ENCODE assay signal across 20 cellular contexts in the genomic region with DNA sequence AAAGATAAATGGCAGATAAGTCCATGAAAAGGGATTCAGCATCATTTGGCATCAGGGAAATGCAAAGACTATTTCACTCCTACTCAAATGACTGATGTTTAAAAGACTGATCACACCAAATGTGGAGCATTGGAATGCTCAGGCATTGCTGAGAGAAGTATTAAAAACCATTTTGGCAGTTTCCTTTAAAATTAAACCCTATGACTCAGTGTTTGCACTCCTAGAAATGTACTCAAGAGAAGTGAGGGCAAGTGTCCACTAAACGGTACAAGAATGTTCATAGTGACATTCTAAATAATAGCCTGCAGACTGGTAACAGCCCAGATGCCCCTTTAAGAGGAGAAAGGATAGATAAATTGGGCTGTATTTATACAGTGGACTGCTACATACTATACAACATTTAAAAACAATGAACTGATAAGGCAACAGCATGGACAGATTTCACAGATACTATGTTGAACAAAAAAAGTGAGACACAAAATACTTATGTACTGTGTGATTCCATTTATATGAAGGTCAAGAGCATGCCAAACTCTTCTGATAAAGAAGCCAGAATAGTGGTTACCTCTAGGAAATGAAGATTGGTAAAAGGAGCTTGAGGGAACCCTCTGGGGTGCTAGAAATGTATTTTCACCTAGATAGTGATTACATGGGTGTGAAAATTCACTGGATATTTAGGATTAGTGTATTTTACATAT.
DNase-seq lines count a peak whose midpoint lies in the region; ATAC-seq, FAIRE-seq and TF ChIP-seq lines count a peak whose summit lies in the region.
"Had no signal": no experiment of that assay in that cellular context is flagged by ENCODE, and none has a peak within 500 bp of the region (broad histone marks: within the 10 kb centered on the region; RNA-seq: fewer than 3 reads in every experiment).

No MANE protein-coding gene starts in this region.

- no peak for TF ChIP-seq POLR2A in H54 (IDR thresholded peaks at IDR 0.05; ENCODE audit: low read depth, low read length)

- DNase-seq in ACHN (peak; percentile 24), H54 (ENCODE audit: insufficient read length, low spot score) (no peak), amniotic epithelial cell (ENCODE audit: low read depth) (peak; percentile 15), hepatic stellate cell (ENCODE audit: low spot score) (peak; percentile 11), 8988T (no peak)
- DNase-seq in activated CD4-positive, alpha-beta T cell treated with anti-CD3 and anti-CD28 coated beads for 48 hours: no peak
- DNase-seq: amniotic stem cell; Calu3; cortex of kidney; erythroblast; hypothalamus; kidney glomerular epithelial cell; NCI-H1092; RPMI8226; stimulated activated CD4-positive, alpha-beta T cell treated with anti-CD3 and anti-CD28 coated beads, Interleukin-2, amount 100 ng/mL, for 24 hours; substantia nigra had no signal

- ATAC-seq in GM21737 (IDR thresholded peaks at IDR 0.05; ENCODE audit: unreplicated experiment) (no peak), GM21528 (IDR thresholded peaks at IDR 0.05; ENCODE audit: low FRiP score, unreplicated experiment) (no peak)
- ATAC-seq: HepG2, sciatic nerve had no signal

- peak; percentile 81 for FAIRE-seq in H54 (lab: Jason Lieb, UNC)
- FAIRE-seq: HepG2 had no signal

- in situ Hi-C loops in ACHN (cut with HindIII; ENCODE audit: low pct_ligation_motif_present, low pct_unique_long_range_greater_than_20kb, low sequenced_read_pairs): no loop called here

Comparison
In these comparisons a context has a peak if more than half of its experiments do, and no peak if none do; other contexts are left out.
1. DNase-seq: peak in ACHN (single experiment), amniotic epithelial cell (single experiment) and hepatic stellate cell (single experiment); none in H54 (single experiment), 8988T (single experiment) and activated CD4-positive, alpha-beta T cell treated with anti-CD3 and anti-CD28 coated beads for 48 hours (single experiment).